Comparison of ENCODE assay signal across 8 cellular contexts in genomic region chr19:45153339-45154063, GRCh38. TPM values are rescaled to one million over a fixed set of nuclear protein-coding genes. Genes with fewer than 3 reads are reported as not detected.
DNase-seq lines count a peak whose midpoint lies in the region; ATAC-seq, FAIRE-seq and TF ChIP-seq lines count a peak whose summit lies in the region.

No MANE protein-coding gene starts in this region.

- TF ChIP-seq RAD21 in K562 (CRISPR knock-in tag; conservative IDR thresholded peaks at IDR 0.05 in 1 of 2, IDR thresholded peaks at IDR 0.05 in 1 of 2), result no peak

- FAIRE-seq in K562 (lab: Jason Lieb, UNC), result no peak

- CTCF ChIA-PET in K562 (lab: Yijun Ruan, JAX; ENCODE audit: low intra/inter-chr PET ratio), result no interaction called here
- CTCF ChIA-PET in PC-9 (lab: Charles Lee), result interaction anchor here (0.6 kb wide), 1 partner anchor 79 kb away, joined by 3 read pairs; no protein-coding TSS in a partner anchor

- H4K20me1 ChIP-seq in K562 (replicated peaks; ENCODE audit: control insufficient read depth, insufficient read depth, low read length), result peaks cover 8% of the 10 kb centered on the region
- H4K20me1 ChIP-seq in PC-9 (ENCODE audit: insufficient read depth), result peaks cover 10% of the 10 kb centered on the region; the same call in 1 of the 2 replicates

- H3K4me1 ChIP-seq in RWPE2 (ENCODE audit: insufficient read depth, poor library complexity, severe bottlenecking) (peaks cover 5% of the 10 kb centered on the region), K562 (replicated peaks in 1 of 2; ENCODE audit: control insufficient read depth in 2 of 2, insufficient read depth in 2 of 2, low read length in 2 of 2) (peaks cover 15 to 60% of the 10 kb centered on the region in 2 experiments), spleen (peaks cover 25 to 33% (median 29%) of the 10 kb centered on the region in 6 donors), PC-9 (replicated peaks; ENCODE audit: insufficient read depth) (peaks cover 47% of the 10 kb centered on the region)

- H3K4me2 ChIP-seq in K562 (ENCODE audit: insufficient read depth, low read length), result peak overlapping the region; percentile 66
- no peak overlapping the region for H3K4me2 ChIP-seq in PC-9

- H3K27ac ChIP-seq in RWPE2 (ENCODE audit: poor library complexity, severe bottlenecking) (no peak overlapping the region), K562 (ENCODE audit: extremely low read depth, low read depth, low read length) (no peak overlapping the region), spleen (peak overlapping the region in 2 of 8 donors; percentile 6 to 46), PC-9 (no peak overlapping the region)

- no peak for TF ChIP-seq EP300 in K562 (IDR thresholded peaks at IDR 0.05; ENCODE audit: low read length)

- BruUV-seq in K562 (replicated peaks; lab: Mats Ljungman, UMichigan) (no TSS peak), PC-9 (replicated peaks; lab: Mats Ljungman, UMichigan) (no TSS peak)

- TF ChIP-seq POLR2A in K562 (conservative IDR thresholded peaks at IDR 0.05) (0 out of 2 replicates have a peak, but pooled peaks have one; percentile 32), spleen (IDR thresholded peaks at IDR 0.05) (no peak)

- in situ Hi-C loops in K562 (cut with MboI), result no loop called here

- peak; percentile 85 for DNase-seq in COR-L47 (lab: John Stamatoyannopoulos, UW)
- DNase-seq in RWPE2 (ENCODE audit: low spot score), result no peak
- DNase-seq in K562 (ENCODE audit: extremely low read depth in 1 of 4, low spot score in 3 of 4), result peak; percentile 62 to 90 (median 78)
- DNase-seq in iPS-NIHi7 (ENCODE audit: extremely low spot score), result peak; percentile 72
- DNase-seq in spleen, result no peak
- DNase-seq in PC-9, result no peak

- H3K4me3 ChIP-seq in RWPE2 (ENCODE audit: severe bottlenecking) (no peak overlapping the region), K562 (peak overlapping the region; percentile 18; the same call in 1 of the 2 replicates), spleen (peak overlapping the region; percentile 23 to 67 (median 36)), PC-9 (no peak overlapping the region)

- WGBS in K562 (ENCODE audit: insufficient coverage, low coverage, missing lambda C conversion rate), result 40% methylated on average over 48 of the region's 69 CpGs
- WGBS in spleen, 5 donors, result 2 to 7% (median 4%) methylated on average over 31 to 69 of the region's 69 CpGs

- H2AFZ ChIP-seq in K562 (ENCODE audit: low read depth, low read length) (peak overlapping the region; percentile 79), PC-9 (no peak overlapping the region)

- H3K9me3 ChIP-seq in RWPE2 (ENCODE audit: severe bottlenecking) (no peaks in the 10 kb centered on the region), K562 (replicated peaks; ENCODE audit: control insufficient read depth, insufficient read depth, low read depth, low read length) (no peaks in the 10 kb centered on the region), spleen (no peaks in the 10 kb centered on the region), PC-9 (ENCODE audit: insufficient read depth, low read depth) (no peaks in the 10 kb centered on the region)

- H3K79me2 ChIP-seq in K562 (ENCODE audit: control insufficient read depth, insufficient read depth, low read length) (no peaks in the 10 kb centered on the region), PC-9 (ENCODE audit: low read depth) (no peaks in the 10 kb centered on the region)

- H3K9ac ChIP-seq in K562 (ENCODE audit: insufficient read depth in 1 of 2, low read depth in 2 of 2, low read length in 2 of 2), result peak overlapping the region; percentile 2 to 88; a peak in 2 of 4 replicates

- H3K27me3 ChIP-seq in RWPE2 (ENCODE audit: insufficient read depth, poor library complexity, severe bottlenecking), result peaks cover 13% of the 10 kb centered on the region
- peaks cover 2 to 6% of the 10 kb centered on the region in 2 experiments; a peak in 1 of 5 replicates for H3K27me3 ChIP-seq in K562 (ENCODE audit: control insufficient read depth in 2 of 2, insufficient read depth in 2 of 2, low read length in 2 of 2)
- H3K27me3 ChIP-seq in spleen (replicated peaks in 1 of 7), result peaks cover 0 to 82% (median 41%) of the 10 kb centered on the region in 7 donors
- H3K27me3 ChIP-seq in PC-9 (ENCODE audit: insufficient read depth, low read depth), result no peaks in the 10 kb centered on the region

- TF ChIP-seq CTCF in RWPE2 (IDR thresholded peaks at IDR 0.05; ENCODE audit: poor library complexity, severe bottlenecking), result no peak
- TF ChIP-seq CTCF in K562 (IDR thresholded peaks at IDR 0.05 in 2 of 3, conservative IDR thresholded peaks at IDR 0.05 in 1 of 3; ENCODE audit: insufficient read depth in 2 of 3, low read depth in 1 of 3, low read length in 3 of 3), result no peak
- TF ChIP-seq CTCF in spleen (IDR thresholded peaks at IDR 0.05 in 8 of 11, conservative IDR thresholded peaks at IDR 0.05 in 3 of 11), result no peak
- TF ChIP-seq CTCF in PC-9 (conservative IDR thresholded peaks at IDR 0.05), result no peak

- no peaks in the 10 kb centered on the region for H3K9me2 ChIP-seq in PC-9 (ENCODE audit: insufficient read depth)

- ATAC-seq in RWPE2 (ENCODE audit: low read depth) (0 out of 3 replicates have a peak, but pooled peaks have one; percentile 18), K562 (peak; percentile 73), GM19452 (IDR thresholded peaks at IDR 0.05; ENCODE audit: unreplicated experiment) (no peak), HG03280 (IDR thresholded peaks at IDR 0.05; ENCODE audit: unreplicated experiment) (no peak)

- peaks cover 5% of the 10 kb centered on the region for H3K9me1 ChIP-seq in K562 (ENCODE audit: control insufficient read depth, insufficient read depth, low read length)

- peaks cover 57% of the 10 kb centered on the region for H3F3A ChIP-seq in PC-9 (ENCODE audit: insufficient read depth, low read depth)

- H3K36me3 ChIP-seq in RWPE2 (ENCODE audit: low read depth) (no peaks in the 10 kb centered on the region), K562 (ENCODE audit: control insufficient read depth, insufficient read depth, low read length) (no peaks in the 10 kb centered on the region), spleen (peaks cover 0 to 5% (median 0%) of the 10 kb centered on the region in 6 donors), PC-9 (ENCODE audit: low read depth) (no peaks in the 10 kb centered on the region)

- POLR2A ChIA-PET in K562 (lab: Yijun Ruan, JAX) (interaction anchor here (0.9 kb wide), 1 partner anchor 158 kb away, joined by 4 read pairs; no protein-coding TSS in a partner anchor), PC-9 (lab: Charles Lee; ENCODE audit: unreplicated experiment) (no interaction called here)

- intact Hi-C loops in K562 (cut with micrococcal nuclease), result no loop called here
- intact Hi-C loops in spleen (cut with DNase I; ENCODE audit: low total_unique reads), result no loop called here
- intact Hi-C loops in PC-9 (cut with micrococcal nuclease; ENCODE audit: unreplicated experiment), result loop anchor here (5.0 kb wide), 1 partner anchor 61 kb away; the partner anchor contains the start of gene PPP1R37

RNA-seq across cellular contexts. Expression of gene NKPD1, which starts 7.3 kb away (rescaled TPM):
- 0.30 TPM in 1 of 2 replicates, not detected in the other for total RNA-seq in K562 (2011; cell fraction: chromatin; rRNA removed; ENCODE audit: low replicate concordance)
- total RNA-seq in K562 (2011; cell fraction: nucleolus; rRNA removed), result 0.17 and 0.79 TPM in 2 replicates
- total RNA-seq in K562 (2011; cell fraction: nucleoplasm; rRNA removed), result 0.15 TPM in 2 replicates
- total RNA-seq in K562 (2014; rRNA removed) (0.09 TPM in 1 of 2 replicates, not detected in the other), K562 (2014; rRNA removed; fragmentation: Illumina TruSeq; extraction: Trizol) (not detected in 2 replicates), K562 (2015; rRNA removed; fragmentation: Illumina TruSeq; extraction: Trizol) (not detected in 2 replicates), K562 (2021) (0.04 TPM in 2 replicates), spleen (under 1 TPM in 6 of 7 donors, not detected in 1; 0.20 to 0.77 (median 0.23) TPM), PC-9 (2021) (0.37 and 0.75 TPM in 2 replicates)
- polyA plus RNA-seq in K562 (2011; rRNA removed) (0.01 TPM in 1 of 2 replicates, not detected in the other), K562 (2014; fragmentation: Illumina TruSeq; extraction: Trizol) (0.03 TPM in 1 of 2 replicates, not detected in the other), K562 (2014; fragmentation: Nextera tagmentation; extraction: Ambion mirVana) (not detected), K562 (2014; rRNA removed) (0.04 and 0.07 TPM in 2 replicates), spleen (under 1 TPM; 0.17 to 0.21 (median 0.19) TPM)
- 0.03 and 0.13 TPM in 2 replicates for polyA plus RNA-seq in K562 (2011; cell fraction: cytosol; rRNA removed)
- 0.11 and 0.20 TPM in 2 replicates for polyA plus RNA-seq in K562 (2011; cell fraction: nucleus; rRNA removed)
- polyA plus RNA-seq in K562 (2012), result 0.03 and 0.26 TPM in 2 replicates
- polyA minus RNA-seq in K562 (2011; rRNA and poly(A)+ RNA removed), result not detected in 2 replicates
- not detected in 2 replicates for polyA minus RNA-seq in K562 (2011; cell fraction: cytosol; rRNA and poly(A)+ RNA removed)
- polyA minus RNA-seq in K562 (2011; cell fraction: nucleus; rRNA and poly(A)+ RNA removed), result 0.11 and 0.13 TPM in 2 replicates

RNA-seq across cellular contexts. Expression of gene TRAPPC6A, which starts 24.5 kb away (rescaled TPM):
- 3.4 and 9.5 TPM in 2 replicates for total RNA-seq in K562 (2011; cell fraction: chromatin; rRNA removed; ENCODE audit: low replicate concordance)
- total RNA-seq in K562 (2011; cell fraction: nucleolus; rRNA removed), result 12.4 and 13.0 TPM in 2 replicates
- 5.6 and 7.4 TPM in 2 replicates for total RNA-seq in K562 (2011; cell fraction: nucleoplasm; rRNA removed)
- total RNA-seq in K562 (2014; rRNA removed), result 16.6 and 18.8 TPM in 2 replicates
- total RNA-seq in K562 (2014; rRNA removed; fragmentation: Illumina TruSeq; extraction: Trizol), result 1.5 and 2.7 TPM in 2 replicates
- 9.5 and 11.6 TPM in 2 replicates for total RNA-seq in K562 (2015; rRNA removed; fragmentation: Illumina TruSeq; extraction: Trizol)
- 17.8 and 20.2 TPM in 2 replicates for total RNA-seq in K562 (2021)
- 22.4 and 35.8 TPM in 2 replicates for polyA plus RNA-seq in K562 (2011; rRNA removed)
- polyA plus RNA-seq in K562 (2011; cell fraction: cytosol; rRNA removed), result 69.0 and 84.4 TPM in 2 replicates
- 28.2 and 34.8 TPM in 2 replicates for polyA plus RNA-seq in K562 (2011; cell fraction: nucleus; rRNA removed)
- polyA plus RNA-seq in K562 (2012), result 27.4 and 76.0 TPM in 2 replicates
- 5.0 and 14.3 TPM in 2 replicates for polyA plus RNA-seq in K562 (2014; fragmentation: Illumina TruSeq; extraction: Trizol)
- polyA plus RNA-seq in K562 (2014; fragmentation: Nextera tagmentation; extraction: Ambion mirVana), result 1 to 10 TPM in 1 of 2 experiments, under 1 TPM in 1; 0.82 to 7.7 TPM
- polyA plus RNA-seq in K562 (2014; rRNA removed), result 23.6 and 28.2 TPM in 2 replicates
- polyA minus RNA-seq in K562 (2011; rRNA and poly(A)+ RNA removed), result 2.7 and 4.5 TPM in 2 replicates
- polyA minus RNA-seq in K562 (2011; cell fraction: cytosol; rRNA and poly(A)+ RNA removed), result 5.6 and 15.6 TPM in 2 replicates
- 4.2 and 5.3 TPM in 2 replicates for polyA minus RNA-seq in K562 (2011; cell fraction: nucleus; rRNA and poly(A)+ RNA removed)
- total RNA-seq in spleen, result 10 to 100 TPM; 25.9 to 46.6 (median 36.3) TPM
- polyA plus RNA-seq in spleen, result 100 to 1,000 TPM in 2 of 3 donors, 10 to 100 TPM in 1; 66.4 to 109 (median 105) TPM
- total RNA-seq in PC-9 (2021), result 61.6 and 104 TPM in 2 replicates

RNA-seq across cellular contexts. Expression of gene BLOC1S3, which starts 25.1 kb away (rescaled TPM):
- 10.9 and 22.2 TPM in 2 replicates for total RNA-seq in K562 (2011; cell fraction: chromatin; rRNA removed; ENCODE audit: low replicate concordance)
- total RNA-seq in K562 (2011; cell fraction: nucleolus; rRNA removed), result 17.1 and 20.5 TPM in 2 replicates
- 16.6 and 18.9 TPM in 2 replicates for total RNA-seq in K562 (2011; cell fraction: nucleoplasm; rRNA removed)
- total RNA-seq in K562 (2014; rRNA removed) (5.2 and 9.8 TPM in 2 replicates), K562 (2014; rRNA removed; fragmentation: Illumina TruSeq; extraction: Trizol) (3.3 and 3.9 TPM in 2 replicates), K562 (2015; rRNA removed; fragmentation: Illumina TruSeq; extraction: Trizol) (4.3 and 4.4 TPM in 2 replicates), K562 (2021) (17.1 and 20.2 TPM in 2 replicates), spleen (10 to 100 TPM; 14.7 to 31.7 (median 17.9) TPM), PC-9 (2021) (11.5 and 17.8 TPM in 2 replicates)
- polyA plus RNA-seq in K562 (2011; rRNA removed) (6.2 and 11.4 TPM in 2 replicates), K562 (2014; fragmentation: Illumina TruSeq; extraction: Trizol) (10.3 and 11.1 TPM in 2 replicates), K562 (2014; fragmentation: Nextera tagmentation; extraction: Ambion mirVana) (10 to 100 TPM; 12.4 to 16.1 TPM), K562 (2014; rRNA removed) (7.6 and 10.4 TPM in 2 replicates), spleen (1 to 10 TPM; 5.0 to 7.4 (median 7.4) TPM)
- 12.4 and 13.2 TPM in 2 replicates for polyA plus RNA-seq in K562 (2011; cell fraction: cytosol; rRNA removed)
- polyA plus RNA-seq in K562 (2011; cell fraction: nucleus; rRNA removed), result 9.9 and 10.0 TPM in 2 replicates
- polyA plus RNA-seq in K562 (2012), result 10.1 and 12.7 TPM in 2 replicates
- 6.1 and 9.3 TPM in 2 replicates for polyA minus RNA-seq in K562 (2011; rRNA and poly(A)+ RNA removed)
- 6.8 and 9.4 TPM in 2 replicates for polyA minus RNA-seq in K562 (2011; cell fraction: cytosol; rRNA and poly(A)+ RNA removed)
- 4.2 and 7.1 TPM in 2 replicates for polyA minus RNA-seq in K562 (2011; cell fraction: nucleus; rRNA and poly(A)+ RNA removed)

Comparison
In these comparisons a context has a peak if more than half of its experiments do, and no peak if none do; other contexts are left out.
1. DNase-seq: peak in COR-L47 (single experiment), K562 (4 of 4) and iPS-NIHi7 (single experiment); none in RWPE2 (single experiment), spleen (single experiment) and PC-9 (0 of 2).
2. ATAC-seq: peak in RWPE2 (single experiment) and K562 (single experiment); none in GM19452 (single experiment) and HG03280 (single experiment).
3. H3K4me3 ChIP-seq: peak in K562 (single experiment) and spleen (8 of 8); none in RWPE2 (single experiment) and PC-9 (single experiment).